In the genomic region with DNA sequence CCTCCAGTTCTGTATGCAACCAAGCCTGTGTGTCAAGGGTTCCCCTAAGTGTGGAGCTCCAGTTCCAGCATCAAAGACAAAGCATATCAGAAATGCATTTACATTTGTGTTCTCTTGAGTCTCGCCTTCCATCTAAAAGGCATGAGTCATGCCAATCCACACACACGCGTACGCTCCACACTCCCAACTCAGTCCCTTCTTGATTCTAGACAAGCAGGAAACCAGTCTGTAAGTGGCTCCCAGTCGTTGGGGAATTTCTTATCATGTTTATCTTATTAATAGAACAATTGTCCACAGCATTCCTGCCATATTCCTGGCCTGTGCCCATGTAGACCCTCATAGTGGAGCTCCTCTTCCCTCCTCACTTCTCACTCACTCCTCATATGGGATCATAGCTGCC, we compare ENCODE assay signal across 28 cellular contexts.
"Had no signal": no experiment of that assay in that cellular context is flagged by ENCODE, and none has a peak within 500 bp of the region (broad histone marks: within the 10 kb centered on the region; RNA-seq: fewer than 3 reads in every experiment).

No MANE protein-coding gene starts in this region.

- H3K9me3 ChIP-seq: colonic mucosa, esophagus squamous epithelium, lower lobe of right lung, ovary, psoas muscle, right lobe of liver, stomach, thyroid gland, vagina had no signal

- H3K4me3 ChIP-seq: colonic mucosa, esophagus squamous epithelium, lower lobe of right lung, ovary, psoas muscle, right lobe of liver, smooth muscle cell, stomach, thyroid gland, vagina had no signal

- H3K4me2 ChIP-seq: smooth muscle cell had no signal

- H3K27me3 ChIP-seq: colonic mucosa, esophagus squamous epithelium, ovary, right lobe of liver, thyroid gland, vagina had no signal

- H3K27ac Mint-ChIP-seq: dendritic cell treated with granulocyte-macrophage colony-stimulating factor and Interleukin-4, amounts not matched to agents 40 ng/mL and 50 ng/mL, for 4 days; immature natural killer cell; natural killer cell had no signal

- H3K4me1 ChIP-seq: colonic mucosa, esophagus squamous epithelium, lower lobe of right lung, psoas muscle, right lobe of liver, stomach, thyroid gland, vagina had no signal

- H3K27ac ChIP-seq: colonic mucosa, esophagus squamous epithelium, lower lobe of right lung, ovary, psoas muscle, right lobe of liver, stomach, thyroid gland, vagina had no signal

- H3K36me3 Mint-ChIP-seq: immature natural killer cell, natural killer cell had no signal

- H3K4me3 Mint-ChIP-seq: dendritic cell treated with granulocyte-macrophage colony-stimulating factor and Interleukin-4, amounts not matched to agents 40 ng/mL and 50 ng/mL, for 4 days; immature natural killer cell; natural killer cell had no signal

- H3K4me1 Mint-ChIP-seq: immature natural killer cell, natural killer cell had no signal

- DNase-seq: colonic mucosa; effector memory CD4-positive, alpha-beta T cell; erythroblast; esophagus squamous epithelium; hypothalamus; immature natural killer cell; islet precursor cell; left colon; left ventricle myocardium superior; lower lobe of right lung; natural killer cell; occipital lobe; ovary; posterior cingulate gyrus; psoas muscle; retina; right lobe of liver; stimulated activated CD4-positive, alpha-beta T cell treated with anti-CD3 and anti-CD28 coated beads, Interleukin-12 subunit alpha, Interleukin-12 subunit beta, amount 100 ng/mL, for 4 hours; stimulated activated CD4-positive, alpha-beta T cell treated with anti-CD3 and anti-CD28 coated beads, Interleukin-1b, Interleukin-23, amount 100 ng/mL, for 48 hours; stimulated activated CD4-positive, alpha-beta T cell treated with anti-CD3 and anti-CD28 coated beads, Interleukin-4, amount 100 ng/mL, for 1 hour; stimulated activated CD8-positive, alpha-beta memory T cell treated with anti-CD3 and anti-CD28 coated beads, Interleukin-4, amount 100 ng/mL, for 48 hours; stimulated activated naive CD4-positive, alpha-beta T cell; stomach; thyroid gland; trophoblast cell had no signal

- H3K9me3 Mint-ChIP-seq: dendritic cell treated with granulocyte-macrophage colony-stimulating factor and Interleukin-4, amounts not matched to agents 40 ng/mL and 50 ng/mL, for 4 days; natural killer cell had no signal

- H3K36me3 ChIP-seq: colonic mucosa, esophagus squamous epithelium, lower lobe of right lung, ovary, right lobe of liver, stomach, thyroid gland, vagina had no signal

- ATAC-seq: left colon, left ventricle myocardium superior, lower lobe of right lung, natural killer cell, psoas muscle, right lobe of liver had no signal

- H3K27me3 Mint-ChIP-seq: dendritic cell treated with granulocyte-macrophage colony-stimulating factor and Interleukin-4, amounts not matched to agents 40 ng/mL and 50 ng/mL, for 4 days had no signal
